ENCODE assay signal across 20 cellular contexts in genomic region chr2:28234807-28235206, GRCh38.
DNase-seq lines count a peak whose midpoint lies in the region; ATAC-seq, FAIRE-seq and TF ChIP-seq lines count a peak whose summit lies in the region.
"Had no signal": no experiment of that assay in that cellular context is flagged by ENCODE, and none has a peak within 500 bp of the region (broad histone marks: within the 10 kb centered on the region; RNA-seq: fewer than 3 reads in every experiment).

No MANE protein-coding gene starts in this region.

- POLR2A ChIA-PET in A549 (lab: Yijun Ruan, JAX) = interaction anchor here (2.6 kb wide), 1 partner anchor 155 kb away, joined by 6 read pairs; no protein-coding TSS in a partner anchor

- H3K4me1 ChIP-seq in A549 = peaks cover 51% of the 10 kb centered on the region
- peaks cover 42% of the 10 kb centered on the region for H3K4me1 ChIP-seq in osteoblast (ENCODE audit: insufficient read depth, low read length)

- H4K20me1 ChIP-seq in osteoblast (ENCODE audit: insufficient read depth, low read length) = no peaks in the 10 kb centered on the region

- TF ChIP-seq POLR2A in A549 (IDR thresholded peaks at IDR 0.05; ENCODE audit: low read length) = no peak

- H3K4me3 ChIP-seq in A549 (no peak overlapping the region), bronchial epithelial cell (ENCODE audit: low read depth, low read length) (no peak overlapping the region), osteoblast (ENCODE audit: insufficient read depth, low read length) (no peak overlapping the region)
- H3K4me3 ChIP-seq: K562 had no signal

- DNase-seq in A549 (ENCODE audit: low read depth in 1 of 2, low spot score in 1 of 2) = no peak
- DNase-seq in LHCN-M2 (ENCODE audit: low read depth) = peak; percentile 64
- DNase-seq in bronchial epithelial cell (ENCODE audit: low read depth) = peak; percentile 37
- DNase-seq in osteoblast (ENCODE audit: insufficient read length, low spot score, missing footprints) = peak; percentile 25
- no peak for DNase-seq in LoVo (ENCODE audit: low spot score)
- no peak for DNase-seq in AG20443 (ENCODE audit: low spot score)
- DNase-seq: 8988T; BE2C; C1 segment of cervical spinal cord; CD4-positive, alpha-beta memory T cell; DMS153; DMS79; GOT3; H7; IMR-90 had no signal

- peak overlapping the region; percentile 73 for H3K4me2 ChIP-seq in A549
- H3K4me2 ChIP-seq in osteoblast (ENCODE audit: insufficient read depth, low read length) = no peak overlapping the region

- FAIRE-seq in A549 (lab: Jason Lieb, UNC) = peak; percentile 18
- no peak for FAIRE-seq in bronchial epithelial cell (lab: Jason Lieb, UNC)
- FAIRE-seq: GM12891, GM18507, HTR-8/SVneo, K562 had no signal

- no peak overlapping the region for H2AFZ ChIP-seq in osteoblast (ENCODE audit: low read length)

- H3K27ac ChIP-seq in A549 = peak overlapping the region; percentile 81 to 86; a peak in 5 of 6 replicates
- no peak overlapping the region for H3K27ac ChIP-seq in osteoblast (ENCODE audit: low read depth, low read length)

- H3K36me3 ChIP-seq in bronchial epithelial cell (ENCODE audit: control insufficient read depth, insufficient read depth, low read length) (no peaks in the 10 kb centered on the region), osteoblast (ENCODE audit: insufficient read depth, low read length) (no peaks in the 10 kb centered on the region)
- H3K36me3 ChIP-seq: BE2C had no signal

- no peak for TF ChIP-seq EP300 in A549 (IDR thresholded peaks at IDR 0.05)

- no peak for TF ChIP-seq RAD21 in A549 (conservative IDR thresholded peaks at IDR 0.05 in 1 of 2, IDR thresholded peaks at IDR 0.05 in 1 of 2)

- H3K9me3 ChIP-seq in A549 = no peaks in the 10 kb centered on the region
- H3K9me3 ChIP-seq in osteoblast (ENCODE audit: low read depth, low read length) = no peaks in the 10 kb centered on the region
- H3K9me3 ChIP-seq: BE2C had no signal

- no peaks in the 10 kb centered on the region for H3K27me3 ChIP-seq in bronchial epithelial cell (ENCODE audit: control insufficient read depth, insufficient read depth, low read length)
- H3K27me3 ChIP-seq in osteoblast (ENCODE audit: insufficient read depth, low read length) = no peaks in the 10 kb centered on the region
- H3K27me3 ChIP-seq: BE2C had no signal

- H3K79me2 ChIP-seq in osteoblast (ENCODE audit: insufficient read depth, low read length) = no peaks in the 10 kb centered on the region

- 37% methylated on average over 2 of the region's 2 CpGs for WGBS in A549 (ENCODE audit: missing lambda C conversion rate)

- CTCF ChIA-PET in A549 (lab: Yijun Ruan, JAX) = no interaction called here

- TF ChIP-seq CTCF in A549 (IDR thresholded peaks at IDR 0.05) = no peak
- no peak for TF ChIP-seq CTCF in bronchial epithelial cell (IDR thresholded peaks at IDR 0.05; ENCODE audit: insufficient read depth, low read length, severe bottlenecking)
- TF ChIP-seq CTCF in osteoblast (IDR thresholded peaks at IDR 0.05; ENCODE audit: extremely low read depth, low read depth, low read length) = no peak

- no peak for ATAC-seq in A549
- ATAC-seq in GM19023 (IDR thresholded peaks at IDR 0.05; ENCODE audit: unreplicated experiment) = no peak
- ATAC-seq: K562 had no signal

TF ChIP-seq in A549, 52 proteins besides CTCF, POLR2A, EP300 and RAD21:
- TF ChIP-seq JUN (IDR thresholded peaks at IDR 0.05) (no peak), FOSL2 (IDR thresholded peaks at IDR 0.05) (no peak), FOSL2 (CRISPR knock-in tag; IDR thresholded peaks at IDR 0.05) (peak; percentile 40)
TF ChIP-seq in A549: peak in this region for 1.

Comparison
In these comparisons a context has a peak if more than half of its experiments do, and no peak if none do; other contexts are left out.
1. DNase-seq: peak in LHCN-M2 (single experiment), bronchial epithelial cell (single experiment) and osteoblast (single experiment); none in A549 (0 of 2), LoVo (single experiment) and AG20443 (single experiment).